10 cellular contexts compared by ENCODE assay signal in genomic region chr10:101040851-101041250, GRCh38. TPM values are rescaled to one million over a fixed set of nuclear protein-coding genes. Genes with fewer than 3 reads are reported as not detected.
DNase-seq lines count a peak whose midpoint lies in the region; ATAC-seq, FAIRE-seq and TF ChIP-seq lines count a peak whose summit lies in the region.
"Had no signal": no experiment of that assay in that cellular context is flagged by ENCODE, and none has a peak within 500 bp of the region (broad histone marks: within the 10 kb centered on the region; RNA-seq: fewer than 3 reads in every experiment).

No MANE protein-coding gene starts in this region.

- CTCF ChIA-PET in Calu3 (lab: Charles Lee) = interaction anchor here (0.7 to 2.8 kb wide), 9 partner anchors 9 to 426 kb away, joined by 3 to 26 read pairs (median 6); no protein-coding TSS in a partner anchor

- no peak overlapping the region for H3K27ac ChIP-seq in BLaER1 treated with 17β-estradiol and CSF1 and Interleukin-3, amounts not matched to agents 10 nM and 100 nM
- H3K27ac ChIP-seq in pancreas = no peak overlapping the region

- peaks cover 0 to 11% (median 2%) of the 10 kb centered on the region in 11 experiments; a peak in 13 of 22 replicates for H3K27me3 ChIP-seq in BLaER1 treated with 17β-estradiol and CSF1 and Interleukin-3, amounts not matched to agents 10 nM and 100 nM
- no peaks in the 10 kb centered on the region for H3K27me3 ChIP-seq in pancreas

- peaks cover 26 to 49% (median 43%) of the 10 kb centered on the region in 11 experiments for H3K36me3 ChIP-seq in BLaER1 treated with 17β-estradiol and CSF1 and Interleukin-3, amounts not matched to agents 10 nM and 100 nM
- peaks cover 0 to 20% (median 17%) of the 10 kb centered on the region in 3 donors for H3K36me3 ChIP-seq in pancreas

- peaks cover 0 to 53% (median 16%) of the 10 kb centered on the region in 11 experiments; a peak in 11 of 22 replicates for H4K20me1 ChIP-seq in BLaER1 treated with 17β-estradiol and CSF1 and Interleukin-3, amounts not matched to agents 10 nM and 100 nM

- H3K27ac Mint-ChIP-seq in Calu3 (ENCODE audit: unreplicated experiment) (peak overlapping the region; percentile 30), chondrocyte (ENCODE audit: unreplicated experiment) (peak overlapping the region; percentile 73), progenitor cell of endocrine pancreas (peak overlapping the region; percentile 84)

- H3K27me3 Mint-ChIP-seq in Calu3 (ENCODE audit: unreplicated experiment) (peaks cover 2% of the 10 kb centered on the region), chondrocyte (ENCODE audit: low read depth) (no peaks in the 10 kb centered on the region), progenitor cell of endocrine pancreas (peaks cover 52% of the 10 kb centered on the region)

- H3K4me3 Mint-ChIP-seq in Calu3 (ENCODE audit: low read depth, unreplicated experiment) (no peak overlapping the region), chondrocyte (ENCODE audit: unreplicated experiment) (no peak overlapping the region), progenitor cell of endocrine pancreas (ENCODE audit: low read depth) (no peak overlapping the region)

- no peak for ATAC-seq in pancreas

- FAIRE-seq in pancreas (lab: Jason Lieb, UNC) = no peak
- FAIRE-seq: H54 had no signal

- H3K4me1 ChIP-seq in BLaER1 treated with 17β-estradiol and CSF1 and Interleukin-3, amounts not matched to agents 10 nM and 100 nM = peaks cover 25 to 33% (median 30%) of the 10 kb centered on the region in 10 experiments
- peaks cover 5 to 12% (median 6%) of the 10 kb centered on the region in 3 donors for H3K4me1 ChIP-seq in pancreas

- intact Hi-C loops in Calu3 (cut with micrococcal nuclease; ENCODE audit: unreplicated experiment) = no loop called here
- intact Hi-C loops in pancreas (cut with DNase I) = no loop called here

- H3K4me3 ChIP-seq in BLaER1 treated with 17β-estradiol and CSF1 and Interleukin-3, amounts not matched to agents 10 nM and 100 nM = no peak overlapping the region
- H3K4me3 ChIP-seq in pancreas = no peak overlapping the region

- H3K9ac ChIP-seq in BLaER1 treated with 17β-estradiol and CSF1 and Interleukin-3, amounts not matched to agents 10 nM and 100 nM = 0 out of 22 replicates have a peak overlapping the region, but pooled peaks of 1 of the 11 experiments have one; percentile 6

- no peaks in the 10 kb centered on the region for H3K9me3 ChIP-seq in BLaER1 treated with 17β-estradiol and CSF1 and Interleukin-3, amounts not matched to agents 10 nM and 100 nM (replicated peaks in 1 of 11)
- H3K9me3 ChIP-seq in pancreas = no peaks in the 10 kb centered on the region
- H3K9me3 ChIP-seq: Caco-2 had no signal

- no peaks in the 10 kb centered on the region for H3K9me3 Mint-ChIP-seq in Calu3 (ENCODE audit: low read depth, unreplicated experiment)
- no peaks in the 10 kb centered on the region for H3K9me3 Mint-ChIP-seq in chondrocyte (ENCODE audit: low read depth)
- no peaks in the 10 kb centered on the region for H3K9me3 Mint-ChIP-seq in progenitor cell of endocrine pancreas (ENCODE audit: low read depth)

- H3K36me3 Mint-ChIP-seq in Calu3 (ENCODE audit: insufficient read depth, unreplicated experiment) (peaks cover 25% of the 10 kb centered on the region), chondrocyte (ENCODE audit: low read depth) (peaks cover 22% of the 10 kb centered on the region), progenitor cell of endocrine pancreas (ENCODE audit: insufficient read depth) (no peaks in the 10 kb centered on the region)

- no TSS peak for BruUV-seq in Calu3 (replicated peaks; lab: Mats Ljungman, UMichigan)

- DNase-seq in Calu3 (no peak), chondrocyte (ENCODE audit: low spot score) (no peak), progenitor cell of endocrine pancreas (ENCODE audit: low spot score, unreplicated experiment) (no peak), pancreas (no peak), MV-4-11 (lab: John Stamatoyannopoulos, UW) (no peak), Kasumi-1 (lab: John Stamatoyannopoulos, UW) (no peak)
- DNase-seq: NCI-H1417 treated with DMSO at 0.1 percent for 48 hours had no signal

- WGBS in pancreas, 2 donors = 39 to 43% methylated on average over 2 of the region's 2 CpGs

- H3K4me1 Mint-ChIP-seq in Calu3 (ENCODE audit: low read depth, unreplicated experiment) = peaks cover 27% of the 10 kb centered on the region
- peaks cover 26% of the 10 kb centered on the region for H3K4me1 Mint-ChIP-seq in chondrocyte (ENCODE audit: low read depth)
- H3K4me1 Mint-ChIP-seq in progenitor cell of endocrine pancreas (ENCODE audit: low read depth) = peaks cover 10% of the 10 kb centered on the region

- H3K4me2 ChIP-seq in BLaER1 treated with 17β-estradiol and CSF1 and Interleukin-3, amounts not matched to agents 10 nM and 100 nM = peak overlapping the region in 6 of 11 experiments; percentile 1 to 92 (median 57); a peak in 6 of 22 replicates

- TF ChIP-seq CTCF in Calu3 (IDR thresholded peaks at IDR 0.05; ENCODE audit: unreplicated experiment) = no peak
- no peak for TF ChIP-seq CTCF in chondrocyte (IDR thresholded peaks at IDR 0.05)
- no peak for TF ChIP-seq CTCF in progenitor cell of endocrine pancreas (IDR thresholded peaks at IDR 0.05; ENCODE audit: unreplicated experiment)
- no peak for TF ChIP-seq CTCF in pancreas (IDR thresholded peaks at IDR 0.05)

RNA-seq across cellular contexts. Expression of gene SFXN3, which starts 9.8 kb away (rescaled TPM):
- total RNA-seq in Calu3 (2022) (27.5 and 37.7 TPM in 2 replicates), chondrocyte (92.4 to 101 TPM (median 96.9 TPM) in 3 replicates), progenitor cell of endocrine pancreas (4.4 and 6.1 TPM in 2 replicates), pancreas (10 to 100 TPM in 5 of 6 donors, 1 to 10 TPM in 1; 8.2 to 33.5 (median 13.8) TPM)
- polyA plus RNA-seq in pancreas = 10 to 100 TPM; 19.2 to 19.3 TPM

RNA-seq across cellular contexts. Expression of gene PDZD7, which starts 9.9 kb away (rescaled TPM):
- total RNA-seq in Calu3 (2022) (1.2 and 1.3 TPM in 2 replicates), chondrocyte (1.4 to 1.8 TPM (median 1.7 TPM) in 3 replicates), progenitor cell of endocrine pancreas (0.29 and 0.84 TPM in 2 replicates), pancreas (under 1 TPM; 0.18 to 0.49 (median 0.27) TPM)
- under 1 TPM; 0.89 to 0.99 TPM for polyA plus RNA-seq in pancreas

RNA-seq across cellular contexts. Expression of gene KAZALD1, which starts 20.9 kb away (rescaled TPM):
- total RNA-seq in Calu3 (2022) = 1.7 and 1.8 TPM in 2 replicates
- 18.9 to 43.4 TPM (median 19.8 TPM) in 3 replicates for total RNA-seq in chondrocyte
- total RNA-seq in progenitor cell of endocrine pancreas = 1.3 and 2.0 TPM in 2 replicates
- 1 to 10 TPM in 2 of 6 donors, under 1 TPM in 4; 0.19 to 1.5 (median 0.67) TPM for total RNA-seq in pancreas
- 1 to 10 TPM; 1.3 to 1.6 TPM for polyA plus RNA-seq in pancreas

RNA-seq across cellular contexts. Expression of gene LZTS2, which starts 41.2 kb away (rescaled TPM):
- total RNA-seq in Calu3 (2022) = 23.7 TPM in 2 replicates
- 58.9 to 80.7 TPM (median 79.4 TPM) in 3 replicates for total RNA-seq in chondrocyte
- total RNA-seq in progenitor cell of endocrine pancreas = 81.1 and 83.2 TPM in 2 replicates
- total RNA-seq in pancreas = 10 to 100 TPM; 10.5 to 26.5 (median 14.4) TPM
- polyA plus RNA-seq in pancreas = 10 to 100 TPM; 41.1 to 52.2 TPM

RNA-seq across cellular contexts. Expression of gene TWNK, which starts 53.5 kb away (rescaled TPM):
- total RNA-seq in Calu3 (2022) (13.8 and 14.7 TPM in 2 replicates), chondrocyte (4.8 to 6.6 TPM (median 5.4 TPM) in 3 replicates), progenitor cell of endocrine pancreas (12.8 and 13.3 TPM in 2 replicates), pancreas (1 to 10 TPM; 1.7 to 5.4 (median 3.8) TPM)
- polyA plus RNA-seq in pancreas = 1 to 10 TPM; 3.1 to 3.2 TPM

Comparison
In these comparisons a context has a peak if more than half of its experiments do, and no peak if none do; other contexts are left out.
1. H3K27ac Mint-ChIP-seq: peak in every context shown above with its lines; median percentile 84 in progenitor cell of endocrine pancreas; 73 in chondrocyte; 30 in Calu3.